22 cellular contexts compared by ENCODE assay signal in the genomic region with DNA sequence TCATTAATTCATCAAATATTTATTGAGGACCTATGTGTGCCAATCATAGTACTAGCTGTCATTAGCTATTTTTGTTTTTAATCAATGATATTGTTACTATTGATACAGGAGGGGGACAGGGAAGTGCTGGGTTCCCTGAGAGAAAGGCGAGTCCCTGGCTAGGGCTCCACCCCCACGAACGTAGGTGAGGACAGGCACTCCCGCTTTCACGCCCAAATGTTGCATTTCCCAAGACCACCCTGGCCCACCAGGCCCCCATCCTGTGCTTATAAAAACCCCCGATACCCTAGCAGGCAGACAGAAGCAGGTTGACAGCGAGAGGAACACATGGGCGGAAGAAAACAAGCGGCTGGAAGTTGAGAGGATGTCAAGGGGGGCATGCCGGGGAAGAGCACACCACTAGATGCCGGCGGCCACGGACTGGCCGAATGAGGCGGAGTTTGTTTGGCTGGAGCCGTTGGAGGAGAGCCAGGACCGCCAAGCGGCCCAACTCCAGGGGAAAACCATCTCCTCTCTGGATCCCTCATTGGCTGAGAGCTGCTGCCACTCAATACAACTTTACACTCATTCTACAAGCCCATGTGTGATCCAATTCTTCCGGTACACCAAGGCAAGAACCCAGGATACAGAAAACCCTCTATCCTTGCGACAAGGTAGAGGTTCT.
"Had no signal": no experiment of that assay in that cellular context is flagged by ENCODE, and none has a peak within 500 bp of the region (broad histone marks: within the 10 kb centered on the region; RNA-seq: fewer than 3 reads in every experiment).

No MANE protein-coding gene starts in this region.

- H3K4me3 ChIP-seq: left lung, lung, sigmoid colon, smooth muscle cell, vagina had no signal

- DNase-seq: activated B cell treated with CpG ODN at 0.5 μM for 24 hours; activated CD4-positive, alpha-beta memory T cell treated with anti-CD3 and anti-CD28 coated beads for 36 hours; activated CD4-positive, alpha-beta T cell treated with anti-CD3 and anti-CD28 coated beads for 4 hours; activated gamma-delta T cell; activated naive CD4-positive, alpha-beta T cell treated with anti-CD3 and anti-CD28 coated beads, Interleukin-2, amount 50 U/mL, for 16 hours; activated naive CD8-positive, alpha-beta T cell treated with anti-CD3 and anti-CD28 coated beads, Interleukin-2, amount 50 U/mL, for 24 hours; activated T-cell treated with anti-CD3 and anti-CD28 coated beads, Interleukin-2, amount 50 U/mL, for 72 hours; caudate nucleus; effector CD4-positive, alpha-beta T cell; erythroblast; foreskin fibroblast; naive B cell; sigmoid colon; stimulated activated CD4-positive, alpha-beta T cell treated with anti-CD3 and anti-CD28 coated beads, Interleukin-15, amount 100 ng/mL, for 24 hours; stimulated activated CD8-positive, alpha-beta memory T cell treated with anti-CD3 and anti-CD28 coated beads, Interleukin-4, amount 100 ng/mL, for 48 hours; stimulated activated naive B cell treated with anti-CD40 and anti-IgM and Interleukin-4, amounts not matched to agents 10 μg/mL and 1 μg/mL and 100 μg/mL, for 72 hours; T-helper 9 cell; trophoblast cell had no signal

- H3K9me3 ChIP-seq: sigmoid colon, vagina had no signal

- H3K4me1 ChIP-seq: left lung, vagina had no signal

- H3K27me3 ChIP-seq: left lung, sigmoid colon, vagina had no signal

- H3K4me2 ChIP-seq: smooth muscle cell had no signal

- ATAC-seq: activated naive CD8-positive, alpha-beta T cell treated with anti-CD3 and anti-CD28 coated beads, Interleukin-2, amount 50 U/mL, for 24 hours; activated T-cell treated with anti-CD3 and anti-CD28 coated beads, Interleukin-2, amount 50 U/mL, for 72 hours; left lung; stimulated activated naive B cell treated with anti-CD40 and anti-IgM and Interleukin-4, amounts not matched to agents 10 μg/mL and 1 μg/mL and 100 μg/mL, for 72 hours had no signal

- H3K36me3 ChIP-seq: left lung, sigmoid colon, vagina had no signal

- H3K27ac ChIP-seq: left lung, sigmoid colon, vagina had no signal
